In the genomic region with DNA sequence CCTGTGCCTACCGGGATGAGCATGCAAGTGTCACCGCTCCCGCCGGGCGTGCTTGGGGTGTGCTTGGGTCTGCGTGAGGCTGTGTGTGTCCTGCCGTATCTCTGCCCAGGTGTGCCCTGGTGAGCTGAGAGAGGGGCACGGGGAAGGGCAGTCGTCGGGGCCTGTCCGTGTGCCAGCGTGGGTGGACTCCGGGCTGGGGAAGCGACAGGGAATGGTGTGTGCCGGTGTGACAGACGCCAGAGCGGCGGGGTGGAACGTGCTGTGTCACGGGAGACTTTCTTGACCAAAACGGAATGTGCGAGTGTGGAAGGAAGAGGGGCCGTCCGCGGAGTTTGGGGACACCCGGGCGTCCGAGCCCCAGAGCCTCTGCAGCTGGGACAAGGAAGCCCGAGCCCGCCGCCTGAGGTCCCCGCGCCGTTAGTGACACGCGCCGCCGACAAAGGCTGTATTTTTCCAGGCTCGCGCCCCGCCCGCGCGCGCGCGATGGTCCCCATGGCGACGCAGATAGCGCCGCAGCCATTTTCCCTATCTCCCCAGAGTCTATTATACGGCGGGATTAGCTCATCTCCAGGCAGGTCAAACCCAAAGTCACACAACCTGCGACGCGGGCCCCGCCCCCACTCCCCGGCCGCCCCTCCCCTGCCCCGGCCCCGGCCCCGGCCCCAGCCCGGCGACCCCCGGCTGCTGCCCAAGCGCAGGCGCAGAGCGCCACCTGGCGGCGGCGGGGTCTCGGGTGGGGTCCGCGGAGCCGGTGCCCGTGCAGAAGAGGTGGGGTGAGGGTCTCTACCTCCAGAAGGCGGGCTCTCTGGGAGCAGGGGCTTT, we compare ENCODE assay signal across 8 cellular contexts. TPM values are rescaled to one million over a fixed set of nuclear protein-coding genes. Genes with fewer than 3 reads are reported as not detected.
A peak's percentile ranks its signal among the peaks of the same experiment; 100 is the strongest.
DNase-seq lines count a peak whose midpoint lies in the region; ATAC-seq and TF ChIP-seq lines count a peak whose summit lies in the region.

No MANE protein-coding gene starts in this region.

- H3K36me3 Mint-ChIP-seq in activated T-cell treated with anti-CD3 and anti-CD28 coated beads, Interleukin-2, amount 50 U/mL, for 72 hours (ENCODE audit: insufficient read depth in 2 of 2) = no peaks in the 10 kb centered on the region

- H3K9me3 Mint-ChIP-seq in activated T-cell treated with anti-CD3 and anti-CD28 coated beads, Interleukin-2, amount 50 U/mL, for 72 hours = no peaks in the 10 kb centered on the region

- no peaks in the 10 kb centered on the region for H4K20me1 ChIP-seq in PC-3 (ENCODE audit: low read length)

- CTCF ChIA-PET in PC-3 (lab: Charles Lee) = interaction anchor here (0.6 kb wide), 2 partner anchors 9 to 72 kb away, joined by 4 to 5 read pairs; no protein-coding TSS in a partner anchor

- H3K27ac ChIP-seq in PC-3 (ENCODE audit: low read length) = no peak overlapping the region
- H3K27ac ChIP-seq in subcutaneous abdominal adipose tissue (ENCODE audit: low read depth, low read length) = no peak overlapping the region

- H3K9me3 ChIP-seq in PC-3 (ENCODE audit: low read length) (no peaks in the 10 kb centered on the region), neuron (ENCODE audit: low read length) (no peaks in the 10 kb centered on the region), subcutaneous abdominal adipose tissue (ENCODE audit: control insufficient read depth in 5 of 5, low read length in 5 of 5) (no peaks in the 10 kb centered on the region)

- POLR2A ChIA-PET in PC-3 (lab: Charles Lee; ENCODE audit: unreplicated experiment) = no interaction called here

- H3K27me3 Mint-ChIP-seq in activated T-cell treated with anti-CD3 and anti-CD28 coated beads, Interleukin-2, amount 50 U/mL, for 72 hours (ENCODE audit: low read depth) = peaks cover 66% of the 10 kb centered on the region

- H3K4me2 ChIP-seq in PC-3 (ENCODE audit: low read length) = peak overlapping the region; percentile 86

- peak; percentile 49 for ATAC-seq in PC-3
- peak; percentile 74 to 80 for ATAC-seq in activated T-cell treated with anti-CD3 and anti-CD28 coated beads, Interleukin-2, amount 50 U/mL, for 72 hours (replicated peaks in 1 of 2)

- peak overlapping the region; percentile 76 to 79 for H3K4me3 Mint-ChIP-seq in activated T-cell treated with anti-CD3 and anti-CD28 coated beads, Interleukin-2, amount 50 U/mL, for 72 hours

- H2AFZ ChIP-seq in PC-3 (ENCODE audit: low read length) (peak overlapping the region; percentile 74), neuron (ENCODE audit: low read depth, low read length) (peak overlapping the region; percentile 8)

- H3K79me2 ChIP-seq in PC-3 (ENCODE audit: low read length) = peaks cover 14% of the 10 kb centered on the region

- peak; percentile 59 for TF ChIP-seq CTCF in PC-3 (conservative IDR thresholded peaks at IDR 0.05; ENCODE audit: low read depth, low read length)
- TF ChIP-seq CTCF in fibroblast of pulmonary artery (IDR thresholded peaks at IDR 0.05; ENCODE audit: low read length, missing control alignments) = peak; percentile 51

- DNase-seq in CMK (ENCODE audit: low read depth) = peak; percentile 49
- DNase-seq in HuH-7 (ENCODE audit: low spot score) = peak; percentile 96
- DNase-seq in PC-3 = peak; percentile 62
- peak; percentile 74 to 80 for DNase-seq in activated T-cell treated with anti-CD3 and anti-CD28 coated beads, Interleukin-2, amount 50 U/mL, for 72 hours
- DNase-seq in fibroblast of pulmonary artery (ENCODE audit: low read depth) = peak; percentile 38
- no peak for DNase-seq in epidermal melanocyte (ENCODE audit: insufficient read length, low spot score)

- peak overlapping the region; percentile 65 for H3K4me3 ChIP-seq in PC-3 (ENCODE audit: low read length)
- peak overlapping the region; percentile 56 for H3K4me3 ChIP-seq in fibroblast of pulmonary artery (replicated peaks; ENCODE audit: low read depth, low read length)
- H3K4me3 ChIP-seq in neuron (ENCODE audit: low read length) = peak overlapping the region; percentile 44
- H3K4me3 ChIP-seq in subcutaneous abdominal adipose tissue (ENCODE audit: low read depth in 1 of 5, low read length in 5 of 5) = peak overlapping the region in 4 of 5 donors; percentile 47 to 65 (median 58)

- no peak overlapping the region for H3K27ac Mint-ChIP-seq in activated T-cell treated with anti-CD3 and anti-CD28 coated beads, Interleukin-2, amount 50 U/mL, for 72 hours

- H3K4me1 ChIP-seq in PC-3 (ENCODE audit: insufficient read depth, low read length) = no peaks in the 10 kb centered on the region; the same call in 1 of the 2 replicates
- H3K4me1 ChIP-seq in neuron (ENCODE audit: insufficient read depth, low read length) = peaks cover 24% of the 10 kb centered on the region
- peaks cover 0 to 36% (median 23%) of the 10 kb centered on the region in 5 donors for H3K4me1 ChIP-seq in subcutaneous abdominal adipose tissue (ENCODE audit: control insufficient read depth in 5 of 5, insufficient read depth in 5 of 5, low read length in 5 of 5)

- no TSS peak for BruUV-seq in PC-3 (replicated peaks; lab: Mats Ljungman, UMichigan)

- peaks cover 5% of the 10 kb centered on the region for H3K4me1 Mint-ChIP-seq in activated T-cell treated with anti-CD3 and anti-CD28 coated beads, Interleukin-2, amount 50 U/mL, for 72 hours (ENCODE audit: low read depth)

- H3K36me3 ChIP-seq in PC-3 (ENCODE audit: low read depth, low read length) = no peaks in the 10 kb centered on the region
- no peaks in the 10 kb centered on the region for H3K36me3 ChIP-seq in neuron (ENCODE audit: insufficient read depth, low read length)
- H3K36me3 ChIP-seq in subcutaneous abdominal adipose tissue (ENCODE audit: control insufficient read depth in 5 of 5, insufficient read depth in 5 of 5, low read length in 5 of 5) = peaks cover 0 to 2% (median 0%) of the 10 kb centered on the region in 5 donors

- H3K27me3 ChIP-seq in PC-3 (ENCODE audit: low read length) = no peaks in the 10 kb centered on the region
- H3K27me3 ChIP-seq in neuron (ENCODE audit: insufficient read depth, low read length) = peaks cover 79% of the 10 kb centered on the region
- H3K27me3 ChIP-seq in subcutaneous abdominal adipose tissue (ENCODE audit: control insufficient read depth in 5 of 5, insufficient read depth in 4 of 5, low read length in 5 of 5) = peaks cover 28 to 57% (median 45%) of the 10 kb centered on the region in 5 donors

- peak overlapping the region; percentile 34; the same call in 1 of the 2 replicates for H3K9ac ChIP-seq in PC-3 (ENCODE audit: low read length)
- no peak overlapping the region for H3K9ac ChIP-seq in subcutaneous abdominal adipose tissue (ENCODE audit: low read length in 5 of 5)

- H3F3A ChIP-seq in PC-3 (ENCODE audit: low read length, unreplicated experiment) = no peaks in the 10 kb centered on the region

- no peaks in the 10 kb centered on the region for H3K9me2 ChIP-seq in PC-3 (replicated peaks; ENCODE audit: low read length)

- intact Hi-C loops in PC-3 (cut with micrococcal nuclease) = loop anchor here (5.0 kb wide), 2 partner anchors 190 to 400 kb away; no protein-coding TSS in a partner anchor

RNA-seq across cellular contexts. Expression of gene GATA2, which starts 4.5 kb away (rescaled TPM):
- 26.8 and 32.4 TPM in 2 replicates for total RNA-seq in PC-3 (2014; rRNA removed)
- total RNA-seq in activated T-cell treated with anti-CD3 and anti-CD28 coated beads, Interleukin-2, amount 50 U/mL, for 72 hours = 1 to 10 TPM; 2.9 to 4.1 TPM

RNA-seq across cellular contexts. Expression of gene DNAJB8, which starts 30.8 kb away (rescaled TPM):
- total RNA-seq in PC-3 (2014; rRNA removed) = not detected in 2 replicates
- total RNA-seq in activated T-cell treated with anti-CD3 and anti-CD28 coated beads, Interleukin-2, amount 50 U/mL, for 72 hours = not detected
